In the genomic region with DNA sequence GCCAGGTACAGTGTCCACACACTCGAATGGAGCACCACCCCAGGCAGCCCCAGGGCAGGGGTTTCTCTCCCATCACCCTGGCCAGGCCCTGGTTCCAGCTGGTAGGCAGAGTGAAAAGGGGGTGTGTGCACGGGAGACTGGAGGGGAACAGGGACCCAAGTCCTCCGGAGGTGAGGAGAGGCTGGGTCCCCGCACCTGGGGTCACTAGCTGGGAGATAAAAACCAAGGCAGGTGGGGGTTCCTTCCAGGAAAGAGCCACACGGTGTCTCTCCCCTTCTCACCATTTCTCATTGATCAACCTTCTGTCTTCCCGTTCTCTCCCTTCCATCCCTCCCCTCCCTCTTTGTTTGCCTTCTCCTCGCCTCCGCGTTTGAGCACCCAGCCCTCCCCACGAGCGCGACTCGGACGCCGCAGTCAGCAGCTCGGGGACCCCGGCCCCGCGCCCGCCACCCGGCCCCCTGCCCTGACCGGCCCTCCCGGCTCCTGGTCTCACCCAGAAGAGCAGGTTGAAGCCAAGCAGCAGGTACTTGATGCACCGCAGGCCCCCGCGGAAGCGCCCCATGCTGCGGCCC, we compare ENCODE assay signal across 9 cellular contexts. TPM values are rescaled to one million over a fixed set of nuclear protein-coding genes. Genes with fewer than 3 reads are reported as not detected.
DNase-seq lines count a peak whose midpoint lies in the region; ATAC-seq and TF ChIP-seq lines count a peak whose summit lies in the region.
"Had no signal": no experiment of that assay in that cellular context is flagged by ENCODE, and none has a peak within 500 bp of the region (broad histone marks: within the 10 kb centered on the region; RNA-seq: fewer than 3 reads in every experiment).

No MANE protein-coding gene starts in this region.

- H3K4me3 ChIP-seq in duodenal mucosa (ENCODE audit: low read depth in 1 of 2, low read length in 2 of 2) (peak overlapping the region; percentile 63 to 81), mucosa of descending colon (peak overlapping the region; percentile 27), aorta (ENCODE audit: low read length in 2 of 2) (peak overlapping the region; percentile 66 to 84)

- H3K36me3 ChIP-seq in duodenal mucosa (ENCODE audit: control insufficient read depth in 1 of 2, insufficient read depth in 2 of 2, low read length in 2 of 2) = no peaks in the 10 kb centered on the region
- H3K36me3 ChIP-seq in mucosa of descending colon (ENCODE audit: low read depth) = no peaks in the 10 kb centered on the region
- H3K36me3 ChIP-seq in aorta (ENCODE audit: control insufficient read depth in 1 of 2, insufficient read depth in 2 of 2, low read length in 1 of 2) = no peaks in the 10 kb centered on the region

- H3K4me1 Mint-ChIP-seq in activated naive CD4-positive, alpha-beta T cell treated with anti-CD3 and anti-CD28 coated beads, Interleukin-2, amount 10 ng/mL, durations not matched to agents 7 days and 5 days = peaks cover 19% of the 10 kb centered on the region

- H3K27me3 ChIP-seq in duodenal mucosa (ENCODE audit: control insufficient read depth in 1 of 2, insufficient read depth in 2 of 2, low read length in 2 of 2) = no peaks in the 10 kb centered on the region
- H3K27me3 ChIP-seq in aorta (ENCODE audit: control insufficient read depth in 1 of 2, insufficient read depth in 2 of 2, low read length in 1 of 2) = no peaks in the 10 kb centered on the region

- no peak for DNase-seq in activated naive CD4-positive, alpha-beta T cell treated with anti-CD3 and anti-CD28 coated beads, Interleukin-2, amount 10 ng/mL, durations not matched to agents 7 days and 5 days
- DNase-seq in activated naive CD4-positive, alpha-beta T cell (lab: John Stamatoyannopoulos, UW) = no peak
- DNase-seq in mucosa of descending colon (peak in 1 of 3 donors; percentile 60), aorta (no peak), D341Med (ENCODE audit: low spot score) (no peak)
- DNase-seq: NCI-H2029 had no signal

- ATAC-seq in mucosa of descending colon (peak; percentile 3), aorta (ENCODE audit: low FRiP score) (peak; percentile 0), GM19023 (IDR thresholded peaks at IDR 0.05; ENCODE audit: unreplicated experiment) (no peak), HG03354 (IDR thresholded peaks at IDR 0.05; ENCODE audit: poor library complexity, severe bottlenecking, unreplicated experiment) (no peak)

- peak overlapping the region; percentile 21 to 45 for H3K9ac ChIP-seq in duodenal mucosa (ENCODE audit: low read depth in 1 of 2, low read length in 2 of 2)

- peak overlapping the region; percentile 65 for H3K4me3 Mint-ChIP-seq in activated naive CD4-positive, alpha-beta T cell treated with anti-CD3 and anti-CD28 coated beads, Interleukin-2, amount 10 ng/mL, durations not matched to agents 7 days and 5 days

- H3K4me1 ChIP-seq in duodenal mucosa (ENCODE audit: control insufficient read depth in 1 of 2, insufficient read depth in 2 of 2, low read length in 2 of 2) = peaks cover 7 to 14% of the 10 kb centered on the region in 2 donors
- no peaks in the 10 kb centered on the region for H3K4me1 ChIP-seq in mucosa of descending colon (ENCODE audit: low read depth)
- H3K4me1 ChIP-seq in aorta (ENCODE audit: control insufficient read depth in 1 of 2, insufficient read depth in 2 of 2, low read length in 2 of 2) = peaks cover 0 to 13% of the 10 kb centered on the region in 2 donors

- H3K27ac Mint-ChIP-seq in activated naive CD4-positive, alpha-beta T cell treated with anti-CD3 and anti-CD28 coated beads, Interleukin-2, amount 10 ng/mL, durations not matched to agents 7 days and 5 days = no peak overlapping the region

- intact Hi-C loops in mucosa of descending colon (cut with DNase I, micrococcal nuclease) (no loop called here), aorta (cut with DNase I) (loop anchor here in 1 of 2 donors (5.0 kb wide), 1 partner anchor 332 kb away; the partner anchor contains the start of gene CSDE1)

- peak overlapping the region; percentile 42 for H3K27ac ChIP-seq in duodenal mucosa (ENCODE audit: low read depth, low read length)
- H3K27ac ChIP-seq in aorta (ENCODE audit: low read depth in 1 of 2, low read length in 2 of 2) = peak overlapping the region; percentile 85 to 99

- no peaks in the 10 kb centered on the region for H3K36me3 Mint-ChIP-seq in activated naive CD4-positive, alpha-beta T cell treated with anti-CD3 and anti-CD28 coated beads, Interleukin-2, amount 10 ng/mL, durations not matched to agents 7 days and 5 days

- peaks cover 42% of the 10 kb centered on the region for H3K27me3 Mint-ChIP-seq in activated naive CD4-positive, alpha-beta T cell treated with anti-CD3 and anti-CD28 coated beads, Interleukin-2, amount 10 ng/mL, durations not matched to agents 7 days and 5 days

- TF ChIP-seq CTCF in mucosa of descending colon (IDR thresholded peaks at IDR 0.05) = no peak

- 1 to 3% methylated on average over 22 to 28 of the region's 28 CpGs for WGBS in aorta, 2 donors

- CTCF ChIA-PET in activated naive CD4-positive, alpha-beta T cell treated with anti-CD3 and anti-CD28 coated beads, Interleukin-2, amount 10 ng/mL, durations not matched to agents 7 days and 5 days (lab: Charles Lee) = interaction anchor here (2.1 kb wide), 1 partner anchor 36 kb away, joined by 5 read pairs; no protein-coding TSS in a partner anchor

- H3K9me3 ChIP-seq in duodenal mucosa (ENCODE audit: control insufficient read depth in 1 of 2, low read length in 2 of 2) (no peaks in the 10 kb centered on the region), mucosa of descending colon (no peaks in the 10 kb centered on the region), aorta (ENCODE audit: control insufficient read depth, low read length) (no peaks in the 10 kb centered on the region)

- H3K9me3 Mint-ChIP-seq in activated naive CD4-positive, alpha-beta T cell treated with anti-CD3 and anti-CD28 coated beads, Interleukin-2, amount 10 ng/mL, durations not matched to agents 7 days and 5 days = peaks cover 7% of the 10 kb centered on the region

RNA-seq across cellular contexts. Expression of gene TSPAN2, which starts 0.3 kb away (rescaled TPM):
- total RNA-seq in mucosa of descending colon = 10 to 100 TPM in 1 of 3 donors, 1 to 10 TPM in 2; 4.3 to 84.2 (median 6.3) TPM
- total RNA-seq in aorta = 10 to 100 TPM; 49.5 to 83.0 TPM
- polyA plus RNA-seq in aorta = 10 to 100 TPM; 26.2 to 29.4 TPM

RNA-seq across cellular contexts. Expression of gene TSHB, which starts 59.3 kb away (rescaled TPM):
- not detected for total RNA-seq in mucosa of descending colon
- total RNA-seq in aorta = not detected
- not detected for polyA plus RNA-seq in aorta

Comparison
In these comparisons a context has a peak if more than half of its experiments do, and no peak if none do; other contexts are left out.
1. ATAC-seq: peak in mucosa of descending colon (single experiment) and aorta (single experiment); none in GM19023 (single experiment) and HG03354 (single experiment).
2. Peak in every context shown above with its lines, with median percentiles within 50 percentile points of each other: H3K4me3 ChIP-seq.